In the genomic region with DNA sequence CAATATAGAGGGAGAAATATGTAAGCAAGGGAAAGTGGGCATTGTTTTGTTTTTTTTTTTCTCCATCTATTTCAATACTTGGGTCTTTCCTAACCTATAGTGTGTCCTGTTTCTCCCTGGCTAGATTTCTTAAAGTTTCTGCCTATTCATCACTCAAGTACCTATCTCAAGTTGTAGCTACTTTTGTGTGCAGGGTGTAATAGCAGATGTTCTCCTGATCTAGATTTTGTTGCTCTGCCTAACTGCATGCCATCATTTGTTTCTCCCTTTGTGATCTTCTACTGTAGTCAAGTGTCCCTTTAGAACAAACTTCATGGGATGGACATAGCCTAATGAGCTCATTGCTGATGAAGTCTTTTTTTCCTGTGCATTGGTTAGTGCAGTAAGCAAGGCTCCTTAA, we compare ENCODE assay signal across 1 cellular context.
TF ChIP-seq lines count a peak whose summit lies in the region.

No MANE protein-coding gene starts in this region.

TF ChIP-seq in GM23338, 12 proteins besides CTCF, POLR2A, EP300 and RAD21 (continued from another document):
- TF ChIP-seq, protein P1, sequence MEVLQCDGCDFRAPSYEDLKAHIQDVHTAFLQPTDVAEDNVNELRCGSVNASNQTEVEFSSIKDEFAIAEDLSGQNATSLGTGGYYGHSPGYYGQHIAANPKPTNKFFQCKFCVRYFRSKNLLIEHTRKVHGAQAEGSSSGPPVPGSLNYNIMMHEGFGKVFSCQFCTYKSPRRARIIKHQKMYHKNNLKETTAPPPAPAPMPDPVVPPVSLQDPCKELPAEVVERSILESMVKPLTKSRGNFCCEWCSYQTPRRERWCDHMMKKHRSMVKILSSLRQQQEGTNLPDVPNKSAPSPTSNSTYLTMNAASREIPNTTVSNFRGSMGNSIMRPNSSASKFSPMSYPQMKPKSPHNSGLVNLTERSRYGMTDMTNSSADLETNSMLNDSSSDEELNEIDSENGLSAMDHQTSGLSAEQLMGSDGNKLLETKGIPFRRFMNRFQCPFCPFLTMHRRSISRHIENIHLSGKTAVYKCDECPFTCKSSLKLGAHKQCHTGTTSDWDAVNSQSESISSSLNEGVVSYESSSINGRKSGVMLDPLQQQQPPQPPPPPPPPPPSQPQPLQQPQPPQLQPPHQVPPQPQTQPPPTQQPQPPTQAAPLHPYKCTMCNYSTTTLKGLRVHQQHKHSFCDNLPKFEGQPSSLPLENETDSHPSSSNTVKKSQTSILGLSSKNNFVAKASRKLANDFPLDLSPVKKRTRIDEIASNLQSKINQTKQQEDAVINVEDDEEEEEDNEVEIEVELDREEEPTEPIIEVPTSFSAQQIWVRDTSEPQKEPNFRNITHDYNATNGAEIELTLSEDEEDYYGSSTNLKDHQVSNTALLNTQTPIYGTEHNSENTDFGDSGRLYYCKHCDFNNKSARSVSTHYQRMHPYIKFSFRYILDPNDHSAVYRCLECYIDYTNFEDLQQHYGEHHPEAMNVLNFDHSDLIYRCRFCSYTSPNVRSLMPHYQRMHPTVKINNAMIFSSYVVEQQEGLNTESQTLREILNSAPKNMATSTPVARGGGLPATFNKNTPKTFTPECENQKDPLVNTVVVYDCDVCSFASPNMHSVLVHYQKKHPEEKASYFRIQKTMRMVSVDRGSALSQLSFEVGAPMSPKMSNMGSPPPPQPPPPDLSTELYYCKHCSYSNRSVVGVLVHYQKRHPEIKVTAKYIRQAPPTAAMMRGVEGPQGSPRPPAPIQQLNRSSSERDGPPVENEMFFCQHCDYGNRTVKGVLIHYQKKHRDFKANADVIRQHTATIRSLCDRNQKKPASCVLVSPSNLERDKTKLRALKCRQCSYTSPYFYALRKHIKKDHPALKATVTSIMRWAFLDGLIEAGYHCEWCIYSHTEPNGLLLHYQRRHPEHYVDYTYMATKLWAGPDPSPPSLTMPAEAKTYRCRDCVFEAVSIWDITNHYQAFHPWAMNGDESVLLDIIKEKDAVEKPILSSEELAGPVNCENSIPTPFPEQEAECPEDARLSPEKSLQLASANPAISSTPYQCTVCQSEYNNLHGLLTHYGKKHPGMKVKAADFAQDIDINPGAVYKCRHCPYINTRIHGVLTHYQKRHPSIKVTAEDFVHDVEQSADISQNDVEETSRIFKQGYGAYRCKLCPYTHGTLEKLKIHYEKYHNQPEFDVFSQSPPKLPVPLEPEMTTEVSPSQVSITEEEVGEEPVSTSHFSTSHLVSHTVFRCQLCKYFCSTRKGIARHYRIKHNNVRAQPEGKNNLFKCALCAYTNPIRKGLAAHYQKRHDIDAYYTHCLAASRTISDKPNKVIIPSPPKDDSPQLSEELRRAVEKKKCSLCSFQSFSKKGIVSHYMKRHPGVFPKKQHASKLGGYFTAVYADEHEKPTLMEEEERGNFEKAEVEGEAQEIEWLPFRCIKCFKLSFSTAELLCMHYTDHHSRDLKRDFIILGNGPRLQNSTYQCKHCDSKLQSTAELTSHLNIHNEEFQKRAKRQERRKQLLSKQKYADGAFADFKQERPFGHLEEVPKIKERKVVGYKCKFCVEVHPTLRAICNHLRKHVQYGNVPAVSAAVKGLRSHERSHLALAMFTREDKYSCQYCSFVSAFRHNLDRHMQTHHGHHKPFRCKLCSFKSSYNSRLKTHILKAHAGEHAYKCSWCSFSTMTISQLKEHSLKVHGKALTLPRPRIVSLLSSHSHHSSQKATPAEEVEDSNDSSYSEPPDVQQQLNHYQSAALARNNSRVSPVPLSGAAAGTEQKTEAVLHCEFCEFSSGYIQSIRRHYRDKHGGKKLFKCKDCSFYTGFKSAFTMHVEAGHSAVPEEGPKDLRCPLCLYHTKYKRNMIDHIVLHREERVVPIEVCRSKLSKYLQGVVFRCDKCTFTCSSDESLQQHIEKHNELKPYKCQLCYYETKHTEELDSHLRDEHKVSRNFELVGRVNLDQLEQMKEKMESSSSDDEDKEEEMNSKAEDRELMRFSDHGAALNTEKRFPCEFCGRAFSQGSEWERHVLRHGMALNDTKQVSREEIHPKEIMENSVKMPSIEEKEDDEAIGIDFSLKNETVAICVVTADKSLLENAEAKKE (CRISPR knock-in tag; IDR thresholded peaks at IDR 0.05) = no peak
- TF ChIP-seq ZNF331 (CRISPR knock-in tag; IDR thresholded peaks at IDR 0.05; ENCODE audit: low read depth) = no peak
- TF ChIP-seq, protein P2, sequence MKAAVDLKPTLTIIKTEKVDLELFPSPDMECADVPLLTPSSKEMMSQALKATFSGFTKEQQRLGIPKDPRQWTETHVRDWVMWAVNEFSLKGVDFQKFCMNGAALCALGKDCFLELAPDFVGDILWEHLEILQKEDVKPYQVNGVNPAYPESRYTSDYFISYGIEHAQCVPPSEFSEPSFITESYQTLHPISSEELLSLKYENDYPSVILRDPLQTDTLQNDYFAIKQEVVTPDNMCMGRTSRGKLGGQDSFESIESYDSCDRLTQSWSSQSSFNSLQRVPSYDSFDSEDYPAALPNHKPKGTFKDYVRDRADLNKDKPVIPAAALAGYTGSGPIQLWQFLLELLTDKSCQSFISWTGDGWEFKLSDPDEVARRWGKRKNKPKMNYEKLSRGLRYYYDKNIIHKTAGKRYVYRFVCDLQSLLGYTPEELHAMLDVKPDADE (IDR thresholded peaks at IDR 0.05) = no peak
